In genomic region chr12:131091976-131092691, GRCh38 we compare ENCODE assay signal across 9 cellular contexts.
DNase-seq lines count a peak whose midpoint lies in the region; ATAC-seq, FAIRE-seq and TF ChIP-seq lines count a peak whose summit lies in the region.
"Had no signal": no experiment of that assay in that cellular context is flagged by ENCODE, and none has a peak within 500 bp of the region (broad histone marks: within the 10 kb centered on the region; RNA-seq: fewer than 3 reads in every experiment).

No MANE protein-coding gene starts in this region.

- H3K27ac Mint-ChIP-seq in CD14-positive monocyte (peak overlapping the region in 2 of 7 donors; percentile 9 to 57), chondrocyte (ENCODE audit: unreplicated experiment) (no peak overlapping the region)

- no peak overlapping the region for H3K27ac ChIP-seq in ovary

- H3K27me3 Mint-ChIP-seq in CD14-positive monocyte (ENCODE audit: low read depth in 3 of 3) (peaks cover 4 to 6% (median 5%) of the 10 kb centered on the region in 3 donors), chondrocyte (ENCODE audit: low read depth) (peaks cover 7% of the 10 kb centered on the region)

- TF ChIP-seq EP300 in ovary (IDR thresholded peaks at IDR 0.05), result no peak

- H3K4me1 Mint-ChIP-seq in CD14-positive monocyte (peaks cover 22% of the 10 kb centered on the region), chondrocyte (ENCODE audit: low read depth) (peaks cover 4% of the 10 kb centered on the region)

- peaks cover 4% of the 10 kb centered on the region for H3K4me1 ChIP-seq in ovary (ENCODE audit: insufficient read depth)

- TF ChIP-seq CTCF in CD14-positive monocyte (IDR thresholded peaks at IDR 0.05) (no peak), chondrocyte (IDR thresholded peaks at IDR 0.05) (no peak), ovary (IDR thresholded peaks at IDR 0.05) (no peak)

- H3K4me3 Mint-ChIP-seq in CD14-positive monocyte (peak overlapping the region in 1 of 2 donors; percentile 3), chondrocyte (ENCODE audit: unreplicated experiment) (no peak overlapping the region)
- H3K4me3 Mint-ChIP-seq: activated T-cell treated with anti-CD3 and anti-CD28 coated beads, Interleukin-2, amount 50 U/mL, for 4 hours had no signal

- H3K9me3 Mint-ChIP-seq in CD14-positive monocyte (peaks cover 0 to 2% (median 0%) of the 10 kb centered on the region in 7 donors), chondrocyte (ENCODE audit: low read depth) (no peaks in the 10 kb centered on the region)
- H3K9me3 Mint-ChIP-seq: activated T-cell treated with anti-CD3 and anti-CD28 coated beads, Interleukin-2, amount 50 U/mL, for 4 hours had no signal

- peaks cover 10 to 13% of the 10 kb centered on the region in 2 donors for H3K36me3 Mint-ChIP-seq in CD14-positive monocyte
- H3K36me3 Mint-ChIP-seq in chondrocyte (ENCODE audit: low read depth), result no peaks in the 10 kb centered on the region

- H3K36me3 ChIP-seq in ovary, result no peaks in the 10 kb centered on the region

- DNase-seq in CD14-positive monocyte (ENCODE audit: low spot score), result peak; percentile 38
- peak; percentile 77 for DNase-seq in chondrocyte (ENCODE audit: low spot score)
- DNase-seq in ovary, result peak in 4 of 5 donors; percentile 7 to 25 (median 9)
- no peak for DNase-seq in activated naive CD4-positive, alpha-beta T cell treated with anti-CD3 and anti-CD28 coated beads, Interleukin-2, amount 50 U/mL, for 16 hours
- no peak for DNase-seq in RCC 7860 (ENCODE audit: low spot score)
- DNase-seq: activated T-cell treated with anti-CD3 and anti-CD28 coated beads, Interleukin-2, amount 50 U/mL, for 4 hours had no signal

- WGBS in ovary, 3 donors, result 85 to 88% (median 87%) methylated on average over 18 of the region's 18 CpGs

- H3K4me3 ChIP-seq in ovary, result no peak overlapping the region

- no peaks in the 10 kb centered on the region for H3K9me3 ChIP-seq in ovary

- ATAC-seq in GM21529 (IDR thresholded peaks at IDR 0.05; ENCODE audit: unreplicated experiment), result peak; percentile 9
- ATAC-seq in GM19351 (IDR thresholded peaks at IDR 0.05; ENCODE audit: unreplicated experiment), result no peak
- no peak for ATAC-seq in GM18909 (IDR thresholded peaks at IDR 0.05; ENCODE audit: poor library complexity, unreplicated experiment)

- no peaks in the 10 kb centered on the region for H3K27me3 ChIP-seq in ovary

- no peak for FAIRE-seq in RCC 7860 (lab: Jason Lieb, UNC)

- no peak for TF ChIP-seq POLR2A in ovary (IDR thresholded peaks at IDR 0.05)

- intact Hi-C loops in CD14-positive monocyte (cut with micrococcal nuclease), result no loop called here
- intact Hi-C loops in ovary (cut with DNase I), result no loop called here

Comparison
In these comparisons a context has a peak if more than half of its experiments do, and no peak if none do; other contexts are left out.
1. DNase-seq: peak in CD14-positive monocyte (single experiment), chondrocyte (single experiment) and ovary (4 of 5); none in activated naive CD4-positive, alpha-beta T cell treated with anti-CD3 and anti-CD28 coated beads, Interleukin-2, amount 50 U/mL, for 16 hours (single experiment) and RCC 7860 (single experiment).